2 cellular contexts compared by ENCODE assay signal in the genomic region with DNA sequence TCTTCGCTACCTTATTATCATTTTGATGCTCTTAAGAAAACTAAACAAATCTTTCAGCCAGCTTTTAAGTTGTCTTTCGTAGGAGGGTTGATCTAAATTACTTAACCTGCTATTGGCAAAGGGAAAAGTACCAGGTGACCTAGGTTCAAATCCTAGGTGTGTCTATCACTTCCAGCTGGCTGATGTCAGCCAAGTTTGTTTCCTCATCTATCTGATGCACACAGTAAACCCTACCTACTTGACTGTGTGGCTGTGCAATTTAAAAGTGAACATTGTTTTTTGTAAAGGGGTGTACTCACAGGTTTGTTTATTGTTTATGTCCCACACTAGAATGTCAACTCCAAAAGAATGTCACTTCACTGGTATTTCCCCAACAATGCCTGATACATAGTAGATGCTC.
A peak's percentile ranks its signal among the peaks of the same experiment; 100 is the strongest.
TF ChIP-seq lines count a peak whose summit lies in the region.

No MANE protein-coding gene starts in this region.

TF ChIP-seq in liver, 16 proteins besides CTCF, POLR2A, EP300 and RAD21 (continued from another document):
- TF ChIP-seq, protein P1, sequence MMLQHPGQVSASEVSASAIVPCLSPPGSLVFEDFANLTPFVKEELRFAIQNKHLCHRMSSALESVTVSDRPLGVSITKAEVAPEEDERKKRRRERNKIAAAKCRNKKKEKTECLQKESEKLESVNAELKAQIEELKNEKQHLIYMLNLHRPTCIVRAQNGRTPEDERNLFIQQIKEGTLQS (IDR thresholded peaks at IDR 0.05): no peak
- TF ChIP-seq YY1 (IDR thresholded peaks at IDR 0.05) (no peak), FOXA2 (IDR thresholded peaks at IDR 0.05) (peak; percentile 8), RXRA (IDR thresholded peaks at IDR 0.05) (peak; percentile 61 to 76), TAF1 (conservative IDR thresholded peaks at IDR 0.05) (no peak), SP1 (IDR thresholded peaks at IDR 0.05) (no peak), EGR1 (IDR thresholded peaks at IDR 0.05; ENCODE audit: low read depth in 2 of 2) (no peak), FOXA1 (IDR thresholded peaks at IDR 0.05) (no peak), JUND (IDR thresholded peaks at IDR 0.05) (peak in 1 of 2 donors; percentile 25)
- TF ChIP-seq, protein P2, sequence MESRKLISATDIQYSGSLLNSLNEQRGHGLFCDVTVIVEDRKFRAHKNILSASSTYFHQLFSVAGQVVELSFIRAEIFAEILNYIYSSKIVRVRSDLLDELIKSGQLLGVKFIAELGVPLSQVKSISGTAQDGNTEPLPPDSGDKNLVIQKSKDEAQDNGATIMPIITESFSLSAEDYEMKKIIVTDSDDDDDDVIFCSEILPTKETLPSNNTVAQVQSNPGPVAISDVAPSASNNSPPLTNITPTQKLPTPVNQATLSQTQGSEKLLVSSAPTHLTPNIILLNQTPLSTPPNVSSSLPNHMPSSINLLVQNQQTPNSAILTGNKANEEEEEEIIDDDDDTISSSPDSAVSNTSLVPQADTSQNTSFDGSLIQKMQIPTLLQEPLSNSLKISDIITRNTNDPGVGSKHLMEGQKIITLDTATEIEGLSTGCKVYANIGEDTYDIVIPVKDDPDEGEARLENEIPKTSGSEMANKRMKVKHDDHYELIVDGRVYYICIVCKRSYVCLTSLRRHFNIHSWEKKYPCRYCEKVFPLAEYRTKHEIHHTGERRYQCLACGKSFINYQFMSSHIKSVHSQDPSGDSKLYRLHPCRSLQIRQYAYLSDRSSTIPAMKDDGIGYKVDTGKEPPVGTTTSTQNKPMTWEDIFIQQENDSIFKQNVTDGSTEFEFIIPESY (IDR thresholded peaks at IDR 0.05): no peak
- TF ChIP-seq, protein P3, sequence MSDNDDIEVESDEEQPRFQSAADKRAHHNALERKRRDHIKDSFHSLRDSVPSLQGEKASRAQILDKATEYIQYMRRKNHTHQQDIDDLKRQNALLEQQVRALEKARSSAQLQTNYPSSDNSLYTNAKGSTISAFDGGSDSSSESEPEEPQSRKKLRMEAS (IDR thresholded peaks at IDR 0.05): peak; percentile 23
- TF ChIP-seq, protein P4, sequence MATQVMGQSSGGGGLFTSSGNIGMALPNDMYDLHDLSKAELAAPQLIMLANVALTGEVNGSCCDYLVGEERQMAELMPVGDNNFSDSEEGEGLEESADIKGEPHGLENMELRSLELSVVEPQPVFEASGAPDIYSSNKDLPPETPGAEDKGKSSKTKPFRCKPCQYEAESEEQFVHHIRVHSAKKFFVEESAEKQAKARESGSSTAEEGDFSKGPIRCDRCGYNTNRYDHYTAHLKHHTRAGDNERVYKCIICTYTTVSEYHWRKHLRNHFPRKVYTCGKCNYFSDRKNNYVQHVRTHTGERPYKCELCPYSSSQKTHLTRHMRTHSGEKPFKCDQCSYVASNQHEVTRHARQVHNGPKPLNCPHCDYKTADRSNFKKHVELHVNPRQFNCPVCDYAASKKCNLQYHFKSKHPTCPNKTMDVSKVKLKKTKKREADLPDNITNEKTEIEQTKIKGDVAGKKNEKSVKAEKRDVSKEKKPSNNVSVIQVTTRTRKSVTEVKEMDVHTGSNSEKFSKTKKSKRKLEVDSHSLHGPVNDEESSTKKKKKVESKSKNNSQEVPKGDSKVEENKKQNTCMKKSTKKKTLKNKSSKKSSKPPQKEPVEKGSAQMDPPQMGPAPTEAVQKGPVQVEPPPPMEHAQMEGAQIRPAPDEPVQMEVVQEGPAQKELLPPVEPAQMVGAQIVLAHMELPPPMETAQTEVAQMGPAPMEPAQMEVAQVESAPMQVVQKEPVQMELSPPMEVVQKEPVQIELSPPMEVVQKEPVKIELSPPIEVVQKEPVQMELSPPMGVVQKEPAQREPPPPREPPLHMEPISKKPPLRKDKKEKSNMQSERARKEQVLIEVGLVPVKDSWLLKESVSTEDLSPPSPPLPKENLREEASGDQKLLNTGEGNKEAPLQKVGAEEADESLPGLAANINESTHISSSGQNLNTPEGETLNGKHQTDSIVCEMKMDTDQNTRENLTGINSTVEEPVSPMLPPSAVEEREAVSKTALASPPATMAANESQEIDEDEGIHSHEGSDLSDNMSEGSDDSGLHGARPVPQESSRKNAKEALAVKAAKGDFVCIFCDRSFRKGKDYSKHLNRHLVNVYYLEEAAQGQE (IDR thresholded peaks at IDR 0.05): no peak
TF ChIP-seq in liver: peak in this region for 5.

TF ChIP-seq in HepG2, 621 proteins besides CTCF, POLR2A, EP300 and RAD21 (continued from another document):
- TF ChIP-seq, protein P5, sequence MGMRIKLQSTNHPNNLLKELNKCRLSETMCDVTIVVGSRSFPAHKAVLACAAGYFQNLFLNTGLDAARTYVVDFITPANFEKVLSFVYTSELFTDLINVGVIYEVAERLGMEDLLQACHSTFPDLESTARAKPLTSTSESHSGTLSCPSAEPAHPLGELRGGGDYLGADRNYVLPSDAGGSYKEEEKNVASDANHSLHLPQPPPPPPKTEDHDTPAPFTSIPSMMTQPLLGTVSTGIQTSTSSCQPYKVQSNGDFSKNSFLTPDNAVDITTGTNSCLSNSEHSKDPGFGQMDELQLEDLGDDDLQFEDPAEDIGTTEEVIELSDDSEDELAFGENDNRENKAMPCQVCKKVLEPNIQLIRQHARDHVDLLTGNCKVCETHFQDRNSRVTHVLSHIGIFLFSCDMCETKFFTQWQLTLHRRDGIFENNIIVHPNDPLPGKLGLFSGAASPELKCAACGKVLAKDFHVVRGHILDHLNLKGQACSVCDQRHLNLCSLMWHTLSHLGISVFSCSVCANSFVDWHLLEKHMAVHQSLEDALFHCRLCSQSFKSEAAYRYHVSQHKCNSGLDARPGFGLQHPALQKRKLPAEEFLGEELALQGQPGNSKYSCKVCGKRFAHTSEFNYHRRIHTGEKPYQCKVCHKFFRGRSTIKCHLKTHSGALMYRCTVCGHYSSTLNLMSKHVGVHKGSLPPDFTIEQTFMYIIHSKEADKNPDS (CRISPR knock-in tag; IDR thresholded peaks at IDR 0.05): no peak
- TF ChIP-seq IRX3 (CRISPR knock-in tag; IDR thresholded peaks at IDR 0.05; ENCODE audit: borderline replicate concordance, low read depth) (no peak), CEBPB (IDR thresholded peaks at IDR 0.05; ENCODE audit: borderline replicate concordance, low read depth, low read length) (no peak), IRF2 (CRISPR knock-in tag; IDR thresholded peaks at IDR 0.05) (no peak), ZNF207 (IDR thresholded peaks at IDR 0.05; ENCODE audit: borderline replicate concordance) (no peak)
- TF ChIP-seq, protein P6, sequence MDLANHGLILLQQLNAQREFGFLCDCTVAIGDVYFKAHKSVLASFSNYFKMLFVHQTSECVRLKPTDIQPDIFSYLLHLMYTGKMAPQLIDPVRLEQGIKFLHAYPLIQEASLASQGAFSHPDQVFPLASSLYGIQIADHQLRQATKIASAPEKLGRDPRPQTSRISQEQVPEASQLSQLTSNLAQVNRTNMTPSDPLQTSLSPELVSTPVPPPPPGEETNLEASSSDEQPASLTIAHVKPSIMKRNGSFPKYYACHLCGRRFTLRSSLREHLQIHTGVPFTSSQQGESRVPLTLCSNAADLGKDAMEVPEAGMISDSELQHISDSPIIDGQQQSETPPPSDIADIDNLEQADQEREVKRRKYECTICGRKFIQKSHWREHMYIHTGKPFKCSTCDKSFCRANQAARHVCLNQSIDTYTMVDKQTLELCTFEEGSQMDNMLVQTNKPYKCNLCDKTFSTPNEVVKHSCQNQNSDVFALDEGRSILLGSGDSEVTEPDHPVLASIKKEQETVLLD (CRISPR knock-in tag; IDR thresholded peaks at IDR 0.05; ENCODE audit: low read depth): no peak
- TF ChIP-seq, protein P7, sequence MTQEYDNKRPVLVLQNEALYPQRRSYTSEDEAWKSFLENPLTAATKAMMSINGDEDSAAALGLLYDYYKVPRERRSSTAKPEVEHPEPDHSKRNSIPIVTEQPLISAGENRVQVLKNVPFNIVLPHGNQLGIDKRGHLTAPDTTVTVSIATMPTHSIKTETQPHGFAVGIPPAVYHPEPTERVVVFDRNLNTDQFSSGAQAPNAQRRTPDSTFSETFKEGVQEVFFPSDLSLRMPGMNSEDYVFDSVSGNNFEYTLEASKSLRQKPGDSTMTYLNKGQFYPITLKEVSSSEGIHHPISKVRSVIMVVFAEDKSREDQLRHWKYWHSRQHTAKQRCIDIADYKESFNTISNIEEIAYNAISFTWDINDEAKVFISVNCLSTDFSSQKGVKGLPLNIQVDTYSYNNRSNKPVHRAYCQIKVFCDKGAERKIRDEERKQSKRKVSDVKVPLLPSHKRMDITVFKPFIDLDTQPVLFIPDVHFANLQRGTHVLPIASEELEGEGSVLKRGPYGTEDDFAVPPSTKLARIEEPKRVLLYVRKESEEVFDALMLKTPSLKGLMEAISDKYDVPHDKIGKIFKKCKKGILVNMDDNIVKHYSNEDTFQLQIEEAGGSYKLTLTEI (CRISPR knock-in tag; conservative IDR thresholded peaks at IDR 0.05): no peak
- TF ChIP-seq, protein P8, sequence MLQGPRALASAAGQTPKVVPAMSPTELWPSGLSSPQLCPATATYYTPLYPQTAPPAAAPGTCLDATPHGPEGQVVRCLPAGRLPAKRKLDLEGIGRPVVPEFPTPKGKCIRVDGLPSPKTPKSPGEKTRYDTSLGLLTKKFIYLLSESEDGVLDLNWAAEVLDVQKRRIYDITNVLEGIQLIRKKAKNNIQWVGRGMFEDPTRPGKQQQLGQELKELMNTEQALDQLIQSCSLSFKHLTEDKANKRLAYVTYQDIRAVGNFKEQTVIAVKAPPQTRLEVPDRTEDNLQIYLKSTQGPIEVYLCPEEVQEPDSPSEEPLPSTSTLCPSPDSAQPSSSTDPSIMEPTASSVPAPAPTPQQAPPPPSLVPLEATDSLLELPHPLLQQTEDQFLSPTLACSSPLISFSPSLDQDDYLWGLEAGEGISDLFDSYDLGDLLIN (CRISPR knock-in tag; IDR thresholded peaks at IDR 0.05; ENCODE audit: borderline replicate concordance): no peak
- TF ChIP-seq, protein P9, sequence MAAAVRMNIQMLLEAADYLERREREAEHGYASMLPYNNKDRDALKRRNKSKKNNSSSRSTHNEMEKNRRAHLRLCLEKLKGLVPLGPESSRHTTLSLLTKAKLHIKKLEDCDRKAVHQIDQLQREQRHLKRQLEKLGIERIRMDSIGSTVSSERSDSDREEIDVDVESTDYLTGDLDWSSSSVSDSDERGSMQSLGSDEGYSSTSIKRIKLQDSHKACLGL (CRISPR knock-in tag; IDR thresholded peaks at IDR 0.05): no peak
TF ChIP-seq in HepG2: peak in this region for 0.
